Comparison of ENCODE assay signal across 18 cellular contexts in genomic region chr13:112916296-112916695, GRCh38. TPM values are rescaled to one million over a fixed set of nuclear protein-coding genes. Genes with fewer than 3 reads are reported as not detected.
DNase-seq lines count a peak whose midpoint lies in the region; ATAC-seq and TF ChIP-seq lines count a peak whose summit lies in the region.
"Had no signal": no experiment of that assay in that cellular context is flagged by ENCODE, and none has a peak within 500 bp of the region (broad histone marks: within the 10 kb centered on the region; RNA-seq: fewer than 3 reads in every experiment).

No MANE protein-coding gene starts in this region.

- H3K36me3 Mint-ChIP-seq in activated T-cell treated with anti-CD3 and anti-CD28 coated beads, Interleukin-2, amount 50 U/mL, for 72 hours (ENCODE audit: insufficient read depth in 2 of 2), result no peaks in the 10 kb centered on the region
- H3K36me3 Mint-ChIP-seq: CD8-positive, alpha-beta memory T cell had no signal

- H3K9me3 Mint-ChIP-seq in activated T-cell treated with anti-CD3 and anti-CD28 coated beads, Interleukin-2, amount 50 U/mL, for 72 hours, result no peaks in the 10 kb centered on the region
- H3K9me3 Mint-ChIP-seq: CD4-positive, CD25-positive, alpha-beta regulatory T cell; CD8-positive, alpha-beta memory T cell had no signal

- no peaks in the 10 kb centered on the region for H3K79me2 ChIP-seq in osteoblast (ENCODE audit: insufficient read depth, low read length)

- H2AFZ ChIP-seq in osteoblast (ENCODE audit: low read length), result no peak overlapping the region

- no peaks in the 10 kb centered on the region for H3K36me3 ChIP-seq in osteoblast (ENCODE audit: insufficient read depth, low read length)
- no peaks in the 10 kb centered on the region for H3K36me3 ChIP-seq in upper lobe of right lung
- H3K36me3 ChIP-seq: BE2C had no signal

- no peak overlapping the region for H3K27ac Mint-ChIP-seq in activated T-cell treated with anti-CD3 and anti-CD28 coated beads, Interleukin-2, amount 50 U/mL, for 72 hours
- H3K27ac Mint-ChIP-seq: CD8-positive, alpha-beta memory T cell had no signal

- H3K9me3 ChIP-seq in osteoblast (ENCODE audit: low read depth, low read length) (no peaks in the 10 kb centered on the region), upper lobe of right lung (no peaks in the 10 kb centered on the region)
- H3K9me3 ChIP-seq: BE2C had no signal

- H3K27me3 ChIP-seq in osteoblast (ENCODE audit: insufficient read depth, low read length), result peaks cover 22% of the 10 kb centered on the region
- no peaks in the 10 kb centered on the region for H3K27me3 ChIP-seq in upper lobe of right lung
- H3K27me3 ChIP-seq: BE2C had no signal

- no peak for TF ChIP-seq CTCF in RWPE1 (conservative IDR thresholded peaks at IDR 0.05; ENCODE audit: low read depth)
- no peak for TF ChIP-seq CTCF in osteoblast (IDR thresholded peaks at IDR 0.05; ENCODE audit: extremely low read depth, low read depth, low read length)
- TF ChIP-seq CTCF in upper lobe of right lung (IDR thresholded peaks at IDR 0.05), result no peak

- ATAC-seq in esophagus mucosa (peak; percentile 83), upper lobe of right lung (peak; percentile 8)
- ATAC-seq in activated T-cell treated with anti-CD3 and anti-CD28 coated beads, Interleukin-2, amount 50 U/mL, for 72 hours (replicated peaks in 1 of 2), result no peak
- ATAC-seq: GM12878 had no signal

- no peaks in the 10 kb centered on the region for H4K20me1 ChIP-seq in osteoblast (ENCODE audit: insufficient read depth, low read length)

- POLR2A ChIA-PET in RWPE1 (lab: Yijun Ruan, JAX; ENCODE audit: low non-redundant PET), result no interaction called here

- H3K4me3 Mint-ChIP-seq in activated T-cell treated with anti-CD3 and anti-CD28 coated beads, Interleukin-2, amount 50 U/mL, for 72 hours, result no peak overlapping the region
- H3K4me3 Mint-ChIP-seq: CD4-positive, CD25-positive, alpha-beta regulatory T cell; CD8-positive, alpha-beta memory T cell had no signal

- DNase-seq in RWPE1 (ENCODE audit: low spot score) (peak; percentile 22), osteoblast (ENCODE audit: insufficient read length, low spot score, missing footprints) (peak; percentile 5), upper lobe of right lung (no peak), NCI-H524 treated with DMSO at 0.1 percent for 48 hours (lab: John Stamatoyannopoulos, UW) (no peak), NCI-H526 (lab: John Stamatoyannopoulos, UW) (no peak)
- no peak for DNase-seq in activated T-cell treated with anti-CD3 and anti-CD28 coated beads, Interleukin-2, amount 50 U/mL, for 72 hours
- DNase-seq: ACHN; BE2C; C1 segment of cervical spinal cord; CD4-positive, CD25-positive, alpha-beta regulatory T cell; CD8-positive, alpha-beta memory T cell; COR-L47; DMS 273 treated with DMSO at 0.1 percent for 48 hours; DMS53; DND-41; EL had no signal

- CTCF ChIA-PET in RWPE1 (lab: Yijun Ruan, JAX), result no interaction called here

- intact Hi-C loops in upper lobe of right lung (cut with DNase I), result no loop called here

- H3K4me1 Mint-ChIP-seq in activated T-cell treated with anti-CD3 and anti-CD28 coated beads, Interleukin-2, amount 50 U/mL, for 72 hours (ENCODE audit: low read depth), result no peaks in the 10 kb centered on the region
- H3K4me1 Mint-ChIP-seq: CD4-positive, CD25-positive, alpha-beta regulatory T cell; CD8-positive, alpha-beta memory T cell had no signal

- no peaks in the 10 kb centered on the region for H3K4me1 ChIP-seq in osteoblast (ENCODE audit: insufficient read depth, low read length)
- no peaks in the 10 kb centered on the region for H3K4me1 ChIP-seq in upper lobe of right lung
- H3K4me1 ChIP-seq: BE2C had no signal

- H3K4me2 ChIP-seq in osteoblast (ENCODE audit: insufficient read depth, low read length), result no peak overlapping the region

- peaks cover 40% of the 10 kb centered on the region for H3K27me3 Mint-ChIP-seq in activated T-cell treated with anti-CD3 and anti-CD28 coated beads, Interleukin-2, amount 50 U/mL, for 72 hours (ENCODE audit: low read depth)

- H3K4me3 ChIP-seq in osteoblast (ENCODE audit: insufficient read depth, low read length) (no peak overlapping the region), upper lobe of right lung (no peak overlapping the region)
- H3K4me3 ChIP-seq: GM12878 had no signal

- H3K27ac ChIP-seq in RWPE1 (no peak overlapping the region), osteoblast (ENCODE audit: low read depth, low read length) (no peak overlapping the region), upper lobe of right lung (no peak overlapping the region)

RNA-seq across cellular contexts. Expression of gene MCF2L, which starts 52.7 kb away (rescaled TPM):
- total RNA-seq in esophagus mucosa, result 9.7 TPM
- total RNA-seq in osteoblast, result 6.5 TPM in 2 replicates
- 69.7 TPM for total RNA-seq in upper lobe of right lung
- total RNA-seq in activated T-cell treated with anti-CD3 and anti-CD28 coated beads, Interleukin-2, amount 50 U/mL, for 72 hours, result 10 to 100 TPM in 1 of 2 donors, 1 to 10 TPM in 1; 9.6 to 11.8 TPM

Comparison
In these comparisons a context has a peak if more than half of its experiments do, and no peak if none do; other contexts are left out.
1. DNase-seq: peak in RWPE1 (single experiment) and osteoblast (single experiment); none in upper lobe of right lung (single experiment), activated T-cell treated with anti-CD3 and anti-CD28 coated beads, Interleukin-2, amount 50 U/mL, for 72 hours (0 of 2), NCI-H524 treated with DMSO at 0.1 percent for 48 hours (single experiment) and NCI-H526 (0 of 2).
2. ATAC-seq: peak in esophagus mucosa (single experiment) and upper lobe of right lung (single experiment); none in activated T-cell treated with anti-CD3 and anti-CD28 coated beads, Interleukin-2, amount 50 U/mL, for 72 hours (0 of 2).